30 cellular contexts compared by ENCODE assay signal in genomic region chr12:28905220-28905940, GRCh38.
"Had no signal": no experiment of that assay in that cellular context is flagged by ENCODE, and none has a peak within 500 bp of the region (broad histone marks: within the 10 kb centered on the region; RNA-seq: fewer than 3 reads in every experiment).

No MANE protein-coding gene starts in this region.

- H3K36me3 ChIP-seq: brain microvascular endothelial cell, esophagus squamous epithelium, WERI-Rb-1 had no signal

- H3K27me3 ChIP-seq: brain microvascular endothelial cell, esophagus squamous epithelium had no signal

- FAIRE-seq: astrocyte, colon, frontal cortex had no signal

- H3K4me3 ChIP-seq: esophagus squamous epithelium had no signal

- H3K27ac ChIP-seq: brain microvascular endothelial cell, esophagus squamous epithelium, WERI-Rb-1 had no signal

- DNase-seq: activated B cell treated with CpG ODN at 0.5 μM for 24 hours; activated CD4-positive, alpha-beta T cell treated with anti-CD3 and anti-CD28 coated beads for 1 hour; activated CD4-positive, alpha-beta T cell treated with anti-CD3 and anti-CD28 coated beads for 48 hours; activated CD4-positive, alpha-beta T cell treated with anti-CD3 and anti-CD28 coated beads, Interleukin-2, amount 50 U/mL, for 1 hour; activated CD4-positive, alpha-beta T cell treated with anti-CD3 and anti-CD28 coated beads, Interleukin-2, amount 50 U/mL, for 48 hours; activated CD8-positive, alpha-beta memory T cell treated with anti-CD3 and anti-CD28 coated beads for 24 hours; activated CD8-positive, alpha-beta T cell treated with anti-CD3 and anti-CD28 coated beads for 36 hours; activated effector memory CD4-positive, alpha-beta T cell treated with Interleukin-2 at 50 U/mL for 16 hours; activated gamma-delta T cell treated with Interleukin-2 at 50 U/mL for 16 hours; activated naive CD4-positive, alpha-beta T cell treated with anti-CD3 and anti-CD28 coated beads, Interleukin-2, amount 50 U/mL, for 16 hours; activated naive CD4-positive, alpha-beta T cell treated with Interleukin-2 at 50 U/mL for 16 hours; activated T-cell treated with anti-CD3 and anti-CD28 coated beads, Interleukin-2, amount 50 U/mL, for 4 hours; amniotic stem cell; anterior cingulate cortex; brain microvascular endothelial cell; caudate nucleus; cortex of kidney; dermis blood vessel endothelial cell; effector CD4-positive, alpha-beta T cell; effector memory CD8-positive, alpha-beta T cell; esophagus squamous epithelium; head of caudate nucleus; T-helper 1 cell; T-helper 17 cell; T1000; WERI-Rb-1 had no signal

- ATAC-seq: activated CD8-positive, alpha-beta T cell treated with anti-CD3 and anti-CD28 coated beads for 36 hours; activated T-cell treated with anti-CD3 and anti-CD28 coated beads, Interleukin-2, amount 50 U/mL, for 4 hours; activated T-helper 17 cell treated with anti-CD3 and anti-CD28 coated beads, Interleukin-2, amount 50 U/mL, for 72 hours; effector memory CD8-positive, alpha-beta T cell; T-helper 17 cell had no signal

- H3K4me1 ChIP-seq: esophagus squamous epithelium had no signal
